In the genomic region with DNA sequence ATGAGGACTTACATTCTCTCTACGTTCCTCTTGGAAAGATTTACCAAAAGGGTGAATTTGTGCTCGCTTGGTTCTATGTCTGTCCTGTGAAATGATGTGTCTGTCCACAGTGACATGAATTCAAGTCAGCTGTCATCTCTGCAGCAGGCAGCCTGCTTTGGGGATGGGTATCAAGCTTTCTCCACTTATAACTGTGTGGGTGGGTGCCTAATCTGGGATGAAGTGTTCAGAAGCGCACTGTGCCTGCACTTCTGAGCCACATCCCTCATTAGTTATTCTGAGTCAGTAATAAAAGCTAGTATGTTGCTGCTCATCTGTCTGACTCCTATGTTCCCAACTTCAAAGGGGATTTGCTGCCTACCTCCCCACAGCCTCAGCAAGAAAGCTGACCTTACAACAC, we compare ENCODE assay signal across 32 cellular contexts.
"Had no signal": no experiment of that assay in that cellular context is flagged by ENCODE, and none has a peak within 500 bp of the region (broad histone marks: within the 10 kb centered on the region; RNA-seq: fewer than 3 reads in every experiment).

No MANE protein-coding gene starts in this region.

- DNase-seq: activated CD4-positive, alpha-beta memory T cell treated with anti-CD3 and anti-CD28 coated beads, Interleukin-2, amount 10 ng/mL, durations not matched to agents 7 days and 5 days; activated CD4-positive, alpha-beta T cell treated with anti-CD3 and anti-CD28 coated beads for 1 hour; activated CD4-positive, alpha-beta T cell treated with anti-CD3 and anti-CD28 coated beads for 36 hours; activated CD4-positive, alpha-beta T cell treated with anti-CD3 and anti-CD28 coated beads for 48 hours; activated CD4-positive, alpha-beta T cell treated with anti-CD3 and anti-CD28 coated beads, Interleukin-2, amount 10 ng/mL, durations not matched to agents 7 days and 5 days; activated CD4-positive, alpha-beta T cell treated with anti-CD3 and anti-CD28 coated beads, Interleukin-2, amount 50 U/mL, for 48 hours; activated CD4-positive, CD25-positive, alpha-beta regulatory T cell; activated CD8-positive, alpha-beta memory T cell treated with anti-CD3 and anti-CD28 coated beads for 24 hours; activated CD8-positive, alpha-beta memory T cell treated with anti-CD3 and anti-CD28 coated beads, Interleukin-2, amount 10 ng/mL, durations not matched to agents 7 days and 5 days; activated CD8-positive, alpha-beta memory T cell treated with anti-CD3 and anti-CD28 coated beads, Interleukin-2, amount 50 U/mL, for 48 hours; activated CD8-positive, alpha-beta T cell treated with anti-CD3 and anti-CD28 coated beads, Interleukin-2, amount 10 ng/mL, durations not matched to agents 7 days and 5 days; activated effector memory CD4-positive, alpha-beta T cell treated with Interleukin-2 at 50 U/mL for 16 hours; activated gamma-delta T cell; activated naive CD4-positive, alpha-beta T cell treated with anti-CD3 and anti-CD28 coated beads for 36 hours; activated naive CD4-positive, alpha-beta T cell treated with anti-CD3 and anti-CD28 coated beads, Interleukin-2, amount 50 U/mL, for 16 hours; activated naive CD8-positive, alpha-beta T cell treated with anti-CD3 and anti-CD28 coated beads for 36 hours; activated T-cell treated with anti-CD3 and anti-CD28 coated beads, Interleukin-2, amount 50 U/mL, for 24 hours; activated T-cell treated with anti-CD3 and anti-CD28 coated beads, Interleukin-2, amount 50 U/mL, for 48 hours; adrenal gland; amniotic stem cell; aorta; body of pancreas; brain microvascular endothelial cell; central memory CD4-positive, alpha-beta T cell; T-helper 1 cell; T-helper 2 cell; T-helper 9 cell had no signal

- ATAC-seq: activated CD4-positive, alpha-beta T cell treated with anti-CD3 and anti-CD28 coated beads for 36 hours; activated CD4-positive, CD25-positive, alpha-beta regulatory T cell treated with anti-CD3 and anti-CD28 coated beads, Interleukin-2, amount 50 U/mL, for 24 hours; activated CD8-positive, alpha-beta memory T cell treated with anti-CD3 and anti-CD28 coated beads, Interleukin-2, amount 10 ng/mL, durations not matched to agents 7 days and 5 days; activated CD8-positive, alpha-beta T cell treated with anti-CD3 and anti-CD28 coated beads, Interleukin-2, amount 10 ng/mL, durations not matched to agents 7 days and 5 days; activated naive CD4-positive, alpha-beta T cell treated with anti-CD3 and anti-CD28 coated beads, Interleukin-2, amount 50 U/mL, for 72 hours; body of pancreas; WTC11 had no signal

- H3K27me3 ChIP-seq: adrenal gland, body of pancreas, brain microvascular endothelial cell, breast epithelium had no signal

- H3K36me3 ChIP-seq: adrenal gland, brain microvascular endothelial cell, breast epithelium had no signal

- H3K27ac ChIP-seq: adrenal gland, body of pancreas, brain microvascular endothelial cell, breast epithelium, VCaP had no signal

- H3K4me1 ChIP-seq: adrenal gland, body of pancreas, breast epithelium had no signal

- H3K9me3 ChIP-seq: adrenal gland, body of pancreas, breast epithelium had no signal

- H3K4me3 ChIP-seq: adrenal gland, body of pancreas, breast epithelium had no signal
